Comparison of ENCODE assay signal across 26 cellular contexts in genomic region chr12:111182391-111182790, GRCh38.
"Had no signal": no experiment of that assay in that cellular context is flagged by ENCODE, and none has a peak within 500 bp of the region (broad histone marks: within the 10 kb centered on the region; RNA-seq: fewer than 3 reads in every experiment).

No MANE protein-coding gene starts in this region.

- FAIRE-seq: frontal cortex had no signal

- H3K4me1 Mint-ChIP-seq: activated CD4-positive, alpha-beta T cell treated with anti-CD3 and anti-CD28 coated beads for 36 hours; activated CD8-positive, alpha-beta memory T cell treated with anti-CD3 and anti-CD28 coated beads, Interleukin-2, amount 10 ng/mL, durations not matched to agents 7 days and 5 days; neural crest cell had no signal

- H3K36me3 ChIP-seq: cardiac muscle cell, colonic mucosa, left ventricle myocardium inferior, spleen, transverse colon had no signal

- H3K9me3 Mint-ChIP-seq: activated T-helper 2 cell treated with anti-CD3 and anti-CD28 coated beads, Interferon-gamma antibody, Interleukin-2, Interleukin-4, amounts not matched to agents 10 μg/mL and 5 μg/mL and 100 μg/mL, durations not matched to agents 14 hours and 24 hours and 36 hours; neural crest cell had no signal

- H3K9me3 ChIP-seq: body of pancreas, colonic mucosa, left ventricle myocardium inferior, spleen, testis, transverse colon had no signal

- H3K36me3 Mint-ChIP-seq: activated CD8-positive, alpha-beta memory T cell treated with anti-CD3 and anti-CD28 coated beads, Interleukin-2, amount 10 ng/mL, durations not matched to agents 7 days and 5 days; naive B cell had no signal

- H3K27ac Mint-ChIP-seq: activated CD4-positive, alpha-beta T cell treated with anti-CD3 and anti-CD28 coated beads for 36 hours; activated CD8-positive, alpha-beta memory T cell treated with anti-CD3 and anti-CD28 coated beads, Interleukin-2, amount 10 ng/mL, durations not matched to agents 7 days and 5 days; activated CD8-positive, alpha-beta T cell treated with anti-CD3 and anti-CD28 coated beads, Interleukin-2, amount 10 ng/mL, durations not matched to agents 7 days and 5 days; activated naive CD8-positive, alpha-beta T cell; activated T-helper 2 cell treated with anti-CD3 and anti-CD28 coated beads, Interferon-gamma antibody, Interleukin-2, Interleukin-4, amounts not matched to agents 10 μg/mL and 5 μg/mL and 100 μg/mL, durations not matched to agents 14 hours and 24 hours and 36 hours; naive B cell had no signal

- H3K4me1 ChIP-seq: colonic mucosa, left ventricle myocardium inferior had no signal

- DNase-seq: activated CD4-positive, alpha-beta T cell treated with anti-CD3 and anti-CD28 coated beads for 36 hours; activated CD4-positive, CD25-positive, alpha-beta regulatory T cell; activated CD8-positive, alpha-beta memory T cell treated with anti-CD3 and anti-CD28 coated beads, Interleukin-2, amount 10 ng/mL, durations not matched to agents 7 days and 5 days; activated CD8-positive, alpha-beta T cell treated with anti-CD3 and anti-CD28 coated beads, Interleukin-2, amount 10 ng/mL, durations not matched to agents 7 days and 5 days; activated naive CD4-positive, alpha-beta T cell; activated T-cell treated with anti-CD3 and anti-CD28 coated beads, Interleukin-2, amount 50 U/mL, for 48 hours; aorta; body of pancreas; cerebellar nuclear complex; colonic mucosa; effector CD8-positive, alpha-beta T cell; kidney glomerular epithelial cell; left ventricle myocardium inferior; naive B cell; occipital lobe; right cardiac atrium; spleen; stimulated activated CD4-positive, alpha-beta T cell treated with anti-CD3 and anti-CD28 coated beads, Interleukin-2, amount 100 ng/mL, for 48 hours; stimulated activated naive CD4-positive, alpha-beta T cell treated with Interleukin-2 at 50 U/mL for 16 hours; testis; transverse colon had no signal

- H3K4me3 ChIP-seq: body of pancreas, cardiac muscle cell, colonic mucosa, left ventricle myocardium inferior, spleen, testis, transverse colon had no signal

- H3K27me3 ChIP-seq: body of pancreas, cardiac muscle cell, colonic mucosa, testis had no signal

- ATAC-seq: activated CD4-positive, alpha-beta T cell treated with anti-CD3 and anti-CD28 coated beads for 36 hours; activated CD8-positive, alpha-beta memory T cell treated with anti-CD3 and anti-CD28 coated beads, Interleukin-2, amount 10 ng/mL, durations not matched to agents 7 days and 5 days; activated CD8-positive, alpha-beta T cell treated with anti-CD3 and anti-CD28 coated beads, Interleukin-2, amount 10 ng/mL, durations not matched to agents 7 days and 5 days; body of pancreas; right cardiac atrium had no signal

- H3K4me3 Mint-ChIP-seq: activated CD4-positive, alpha-beta T cell treated with anti-CD3 and anti-CD28 coated beads for 36 hours; activated CD8-positive, alpha-beta memory T cell treated with anti-CD3 and anti-CD28 coated beads, Interleukin-2, amount 10 ng/mL, durations not matched to agents 7 days and 5 days; activated CD8-positive, alpha-beta T cell treated with anti-CD3 and anti-CD28 coated beads, Interleukin-2, amount 10 ng/mL, durations not matched to agents 7 days and 5 days; activated naive CD8-positive, alpha-beta T cell; neural crest cell had no signal

- H3K27ac ChIP-seq: body of pancreas, cardiac muscle cell, colonic mucosa, left ventricle myocardium inferior, spleen, testis, transverse colon had no signal
